In the genomic region with DNA sequence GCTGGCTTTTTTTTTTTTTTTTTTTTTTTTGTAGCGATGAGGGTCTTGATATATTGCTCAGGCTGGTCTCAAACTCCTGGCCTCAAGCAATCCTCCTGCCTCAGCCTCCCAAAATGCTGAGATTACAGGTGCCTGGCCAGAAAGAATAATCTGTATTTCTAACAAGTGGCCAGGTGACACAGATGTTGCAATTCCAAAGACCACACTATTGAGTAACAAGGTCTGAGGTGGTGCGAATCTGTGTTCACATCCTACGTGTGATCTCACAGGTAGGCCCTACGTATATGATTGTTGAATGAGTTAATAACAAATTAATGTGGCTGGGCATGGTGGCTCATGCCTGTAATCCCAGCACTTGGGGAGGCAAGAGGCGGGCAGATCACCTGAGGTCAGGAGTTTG, we compare ENCODE assay signal across 10 cellular contexts. TPM values are rescaled to one million over a fixed set of nuclear protein-coding genes. Genes with fewer than 3 reads are reported as not detected.
"Had no signal": no experiment of that assay in that cellular context is flagged by ENCODE, and none has a peak within 500 bp of the region (broad histone marks: within the 10 kb centered on the region; RNA-seq: fewer than 3 reads in every experiment).

No MANE protein-coding gene starts in this region.

- H3K9ac ChIP-seq: GM23248 had no signal

- DNase-seq: GM23248, GOT3, H7, HFFc6, IMR-90 had no signal

- H2AFZ ChIP-seq: GM23248 had no signal

- H3K27ac ChIP-seq: GM23248, HL-60 had no signal

- H3K36me3 ChIP-seq: HAP-1 had no signal

- H3K4me1 ChIP-seq: HAP-1 had no signal

- H3K9me3 ChIP-seq: HAP-1 had no signal

- ATAC-seq: HCT116 had no signal

- H3K4me3 ChIP-seq: GM23248, HAP-1 had no signal

RNA-seq across cellular contexts. Expression of a gene that starts 33.3 kb away (rescaled TPM):
- total RNA-seq: GM23248, H4, H7, HFFc6, IMR-90 had no signal
- polyA plus RNA-seq: GM23248 had no signal

RNA-seq across cellular contexts. Expression of a gene that starts 44.6 kb away (rescaled TPM):
- total RNA-seq: GM23248, H4, H7, HFFc6, HT1080, IMR-90 had no signal
- polyA plus RNA-seq: IMR-90 had no signal
